Comparison of ENCODE assay signal across 8 cellular contexts in genomic region chr11:794766-795637, GRCh38. TPM values are rescaled to one million over a fixed set of nuclear protein-coding genes. Genes with fewer than 3 reads are reported as not detected.
DNase-seq lines count a peak whose midpoint lies in the region; ATAC-seq and TF ChIP-seq lines count a peak whose summit lies in the region.

No MANE protein-coding gene starts in this region.

- H3K9me3 Mint-ChIP-seq in stimulated activated naive B cell treated with anti-CD40 and anti-IgM and Interleukin-4, amounts not matched to agents 10 μg/mL and 1 μg/mL and 100 μg/mL, for 72 hours, result no peaks in the 10 kb centered on the region

- H3K27ac ChIP-seq in esophagus muscularis mucosa (replicated peaks in 1 of 4), result peak overlapping the region; percentile 84 to 93 (median 90)

- no peaks in the 10 kb centered on the region for H3K27me3 Mint-ChIP-seq in stimulated activated naive B cell treated with anti-CD40 and anti-IgM and Interleukin-4, amounts not matched to agents 10 μg/mL and 1 μg/mL and 100 μg/mL, for 72 hours

- H3K4me3 ChIP-seq in esophagus muscularis mucosa, result peak overlapping the region; percentile 59 to 93 (median 84)

- H3K27me3 ChIP-seq in esophagus muscularis mucosa, result peaks cover 0 to 17% (median 4%) of the 10 kb centered on the region in 4 donors

- peaks cover 6 to 26% of the 10 kb centered on the region in 2 donors for H3K4me1 Mint-ChIP-seq in stimulated activated naive B cell treated with anti-CD40 and anti-IgM and Interleukin-4, amounts not matched to agents 10 μg/mL and 1 μg/mL and 100 μg/mL, for 72 hours

- H3K9me3 ChIP-seq in esophagus muscularis mucosa, result no peaks in the 10 kb centered on the region

- peaks cover 24 to 34% of the 10 kb centered on the region in 2 donors for H3K36me3 Mint-ChIP-seq in stimulated activated naive B cell treated with anti-CD40 and anti-IgM and Interleukin-4, amounts not matched to agents 10 μg/mL and 1 μg/mL and 100 μg/mL, for 72 hours

- no peak for ATAC-seq in stimulated activated naive B cell treated with anti-CD40 and anti-IgM and Interleukin-4, amounts not matched to agents 10 μg/mL and 1 μg/mL and 100 μg/mL, for 72 hours (replicated peaks)
- ATAC-seq in GM18867 (IDR thresholded peaks at IDR 0.05; ENCODE audit: unreplicated experiment), result no peak
- ATAC-seq in GM21576 (IDR thresholded peaks at IDR 0.05; ENCODE audit: unreplicated experiment), result no peak
- no peak for ATAC-seq in GM21529 (IDR thresholded peaks at IDR 0.05; ENCODE audit: unreplicated experiment)

- H3K4me3 Mint-ChIP-seq in stimulated activated naive B cell treated with anti-CD40 and anti-IgM and Interleukin-4, amounts not matched to agents 10 μg/mL and 1 μg/mL and 100 μg/mL, for 72 hours, result peak overlapping the region; percentile 88 to 89

- peaks cover 32 to 52% (median 40%) of the 10 kb centered on the region in 4 donors for H3K4me1 ChIP-seq in esophagus muscularis mucosa

- WGBS in esophagus muscularis mucosa, result 53% methylated on average over 18 of the region's 38 CpGs

- TF ChIP-seq CTCF in esophagus muscularis mucosa (IDR thresholded peaks at IDR 0.05), result no peak

- no peak for TF ChIP-seq POLR2A in esophagus muscularis mucosa (IDR thresholded peaks at IDR 0.05; ENCODE audit: low read depth)

- H3K36me3 ChIP-seq in esophagus muscularis mucosa, result peaks cover 6 to 40% (median 34%) of the 10 kb centered on the region in 4 donors

- peak overlapping the region; percentile 20 for H3K27ac Mint-ChIP-seq in stimulated activated naive B cell treated with anti-CD40 and anti-IgM and Interleukin-4, amounts not matched to agents 10 μg/mL and 1 μg/mL and 100 μg/mL, for 72 hours

- no peak for TF ChIP-seq EP300 in esophagus muscularis mucosa (IDR thresholded peaks at IDR 0.05)

- intact Hi-C loops in esophagus muscularis mucosa (cut with DNase I), result no loop called here

- DNase-seq in NCI-H1417 (lab: John Stamatoyannopoulos, UW) (peak in 2 of 3 experiments; percentile 30 to 36), NCI-H1417 treated with DMSO at 0.1 percent for 48 hours (lab: John Stamatoyannopoulos, UW) (no peak), RKO (ENCODE audit: low spot score) (peak; percentile 38), esophagus muscularis mucosa (ENCODE audit: extremely low spot score) (no peak)
- DNase-seq in stimulated activated naive B cell treated with anti-CD40 and anti-IgM and Interleukin-4, amounts not matched to agents 10 μg/mL and 1 μg/mL and 100 μg/mL, for 72 hours, result no peak

RNA-seq across cellular contexts. Expression of gene SLC25A22, which starts 3.1 kb away (rescaled TPM):
- total RNA-seq in esophagus muscularis mucosa, result 10 to 100 TPM in 1 of 4 donors, 1 to 10 TPM in 3; 5.0 to 11.0 (median 9.5) TPM

RNA-seq across cellular contexts. Expression of gene CEND1, which starts 5.1 kb away (rescaled TPM):
- 1 to 10 TPM in 3 of 4 donors, under 1 TPM in 1; 0.42 to 3.3 (median 2.6) TPM for total RNA-seq in esophagus muscularis mucosa

RNA-seq across cellular contexts. Expression of gene PIDD1, which starts 10.0 kb away (rescaled TPM):
- total RNA-seq in esophagus muscularis mucosa, result 10 to 100 TPM in 2 of 4 donors, 1 to 10 TPM in 2; 5.3 to 18.7 (median 9.6) TPM

RNA-seq across cellular contexts. Expression of gene RPLP2, which starts 14.8 kb away (rescaled TPM):
- 100 to 1,000 TPM; 318 to 813 (median 686) TPM for total RNA-seq in esophagus muscularis mucosa

RNA-seq across cellular contexts. Expression of gene GATD1, which starts 17.7 kb away (rescaled TPM):
- 10 to 100 TPM; 24.0 to 37.7 (median 28.9) TPM for total RNA-seq in esophagus muscularis mucosa

Comparison
In these comparisons a context has a peak if more than half of its experiments do, and no peak if none do; other contexts are left out.
1. DNase-seq: peak in NCI-H1417 (2 of 3) and RKO (single experiment); none in NCI-H1417 treated with DMSO at 0.1 percent for 48 hours (single experiment), esophagus muscularis mucosa (single experiment) and stimulated activated naive B cell treated with anti-CD40 and anti-IgM and Interleukin-4, amounts not matched to agents 10 μg/mL and 1 μg/mL and 100 μg/mL, for 72 hours (single experiment).